In the genomic region with DNA sequence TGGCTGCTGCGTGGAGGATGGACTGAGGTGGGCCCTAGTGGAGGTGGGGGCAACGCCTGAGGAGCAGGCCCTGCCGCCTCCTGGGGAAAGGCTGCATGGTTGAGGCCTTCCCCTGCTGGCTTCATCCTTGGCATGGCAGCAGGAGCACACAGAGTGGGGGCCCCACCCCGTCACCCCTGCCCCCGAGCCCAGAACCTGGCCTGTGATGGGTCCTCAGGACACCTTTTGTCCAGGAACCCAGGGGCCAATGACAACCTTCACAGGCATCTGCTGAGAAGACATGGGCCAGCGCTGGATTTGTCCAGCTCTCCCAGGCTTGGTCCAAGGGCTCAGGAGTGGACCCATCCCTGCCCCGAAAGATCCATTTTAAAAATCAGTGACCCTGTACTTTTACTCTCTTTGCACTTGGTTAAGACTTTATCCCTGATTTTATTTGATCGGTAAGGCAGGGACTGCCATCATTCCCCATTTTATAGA, we compare ENCODE assay signal across 1 cellular context.
TF ChIP-seq lines count a peak whose summit lies in the region.

No MANE protein-coding gene starts in this region.

TF ChIP-seq in HepG2, 621 proteins besides CTCF, POLR2A, EP300 and RAD21 (continues in another document):
- TF ChIP-seq TBP (CRISPR knock-in tag; IDR thresholded peaks at IDR 0.05) (no peak; the same call in 1 of the 2 replicates), TCF7 (IDR thresholded peaks at IDR 0.05; ENCODE audit: low read depth) (no peak), ZNF768 (CRISPR knock-in tag; IDR thresholded peaks at IDR 0.05) (peak; percentile 46; the same call in 1 of the 2 replicates), SCMH1 (CRISPR knock-in tag; IDR thresholded peaks at IDR 0.05; ENCODE audit: borderline replicate concordance) (no peak), ZNF792 (CRISPR knock-in tag; IDR thresholded peaks at IDR 0.05) (no peak), FOXK1 (CRISPR knock-in tag; IDR thresholded peaks at IDR 0.05; ENCODE audit: borderline replicate concordance, low read depth) (no peak), ZBTB3 (CRISPR knock-in tag; IDR thresholded peaks at IDR 0.05; ENCODE audit: borderline replicate concordance, low read depth) (no peak), PCBP1 (IDR thresholded peaks at IDR 0.05; ENCODE audit: borderline replicate concordance, low read depth, low read length) (peak; percentile 86; the same call in 1 of the 2 replicates), WIZ (CRISPR knock-in tag; IDR thresholded peaks at IDR 0.05) (0 out of 2 replicates have a peak, but pooled peaks have one; percentile 6), SETDB1 (CRISPR knock-in tag; IDR thresholded peaks at IDR 0.05; ENCODE audit: borderline replicate concordance) (no peak), ZNF75D (CRISPR knock-in tag; IDR thresholded peaks at IDR 0.05; ENCODE audit: borderline replicate concordance) (no peak), TCF12 (IDR thresholded peaks at IDR 0.05) (no peak), TCF12 (CRISPR knock-in tag; IDR thresholded peaks at IDR 0.05) (0 out of 2 replicates have a peak, but pooled peaks have one; percentile 64), ZNF33A (CRISPR knock-in tag; IDR thresholded peaks at IDR 0.05; ENCODE audit: borderline replicate concordance) (0 out of 2 replicates have a peak, but pooled peaks have one; percentile 79), NFE2L1 (CRISPR knock-in tag; IDR thresholded peaks at IDR 0.05; ENCODE audit: borderline replicate concordance) (0 out of 2 replicates have a peak, but pooled peaks have one; percentile 10), STAG1 (CRISPR knock-in tag; IDR thresholded peaks at IDR 0.05) (no peak), ZFP36 (IDR thresholded peaks at IDR 0.05; ENCODE audit: borderline replicate concordance, low read depth, low read length, partially characterized antibody) (no peak), ZNF17 (CRISPR knock-in tag; IDR thresholded peaks at IDR 0.05) (no peak), ZNF235 (CRISPR knock-in tag; IDR thresholded peaks at IDR 0.05; ENCODE audit: borderline replicate concordance) (0 out of 2 replicates have a peak, but pooled peaks have one; percentile 84), EEA1 (CRISPR knock-in tag; IDR thresholded peaks at IDR 0.05; ENCODE audit: borderline replicate concordance) (0 out of 2 replicates have a peak, but pooled peaks have one; percentile 63), ATF1 (CRISPR knock-in tag; IDR thresholded peaks at IDR 0.05) (no peak), ZNF644 (CRISPR knock-in tag; IDR thresholded peaks at IDR 0.05; ENCODE audit: low read depth) (no peak), AHR (CRISPR knock-in tag; IDR thresholded peaks at IDR 0.05) (peak; percentile 13; the same call in 1 of the 2 replicates), PITX1 (CRISPR knock-in tag; IDR thresholded peaks at IDR 0.05) (no peak), ZNF879 (CRISPR knock-in tag; IDR thresholded peaks at IDR 0.05) (0 out of 2 replicates have a peak, but pooled peaks have one; percentile 13), TBX2 (CRISPR knock-in tag; IDR thresholded peaks at IDR 0.05; ENCODE audit: borderline replicate concordance) (no peak), ZNF232 (CRISPR knock-in tag; IDR thresholded peaks at IDR 0.05; ENCODE audit: borderline replicate concordance) (0 out of 2 replicates have a peak, but pooled peaks have one; percentile 20), RBM22 (optimal IDR thresholded peaks at IDR 0.05; ENCODE audit: low read length) (peak; percentile 46), TP53 (CRISPR knock-in tag; conservative IDR thresholded peaks at IDR 0.05) (0 out of 2 replicates have a peak, but pooled peaks have one; percentile 8), TSC22D2 (CRISPR knock-in tag; IDR thresholded peaks at IDR 0.05; ENCODE audit: borderline replicate concordance) (no peak), CHCHD3 (CRISPR knock-in tag; IDR thresholded peaks at IDR 0.05) (0 out of 2 replicates have a peak, but pooled peaks have one; percentile 28), ZFP36L1 (CRISPR knock-in tag; IDR thresholded peaks at IDR 0.05) (no peak)
- TF ChIP-seq, protein P1, sequence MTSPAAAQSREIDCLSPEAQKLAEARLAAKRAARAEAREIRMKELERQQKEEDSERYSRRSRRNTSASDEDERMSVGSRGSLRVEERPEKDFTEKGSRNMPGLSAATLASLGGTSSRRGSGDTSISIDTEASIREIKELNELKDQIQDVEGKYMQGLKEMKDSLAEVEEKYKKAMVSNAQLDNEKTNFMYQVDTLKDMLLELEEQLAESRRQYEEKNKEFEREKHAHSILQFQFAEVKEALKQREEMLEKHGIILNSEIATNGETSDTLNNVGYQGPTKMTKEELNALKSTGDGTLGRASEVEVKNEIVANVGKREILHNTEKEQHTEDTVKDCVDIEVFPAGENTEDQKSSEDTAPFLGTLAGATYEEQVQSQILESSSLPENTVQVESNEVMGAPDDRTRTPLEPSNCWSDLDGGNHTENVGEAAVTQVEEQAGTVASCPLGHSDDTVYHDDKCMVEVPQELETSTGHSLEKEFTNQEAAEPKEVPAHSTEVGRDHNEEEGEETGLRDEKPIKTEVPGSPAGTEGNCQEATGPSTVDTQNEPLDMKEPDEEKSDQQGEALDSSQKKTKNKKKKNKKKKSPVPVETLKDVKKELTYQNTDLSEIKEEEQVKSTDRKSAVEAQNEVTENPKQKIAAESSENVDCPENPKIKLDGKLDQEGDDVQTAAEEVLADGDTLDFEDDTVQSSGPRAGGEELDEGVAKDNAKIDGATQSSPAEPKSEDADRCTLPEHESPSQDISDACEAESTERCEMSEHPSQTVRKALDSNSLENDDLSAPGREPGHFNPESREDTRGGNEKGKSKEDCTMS (CRISPR knock-in tag; conservative IDR thresholded peaks at IDR 0.05), result no peak
- TF ChIP-seq, protein P2, sequence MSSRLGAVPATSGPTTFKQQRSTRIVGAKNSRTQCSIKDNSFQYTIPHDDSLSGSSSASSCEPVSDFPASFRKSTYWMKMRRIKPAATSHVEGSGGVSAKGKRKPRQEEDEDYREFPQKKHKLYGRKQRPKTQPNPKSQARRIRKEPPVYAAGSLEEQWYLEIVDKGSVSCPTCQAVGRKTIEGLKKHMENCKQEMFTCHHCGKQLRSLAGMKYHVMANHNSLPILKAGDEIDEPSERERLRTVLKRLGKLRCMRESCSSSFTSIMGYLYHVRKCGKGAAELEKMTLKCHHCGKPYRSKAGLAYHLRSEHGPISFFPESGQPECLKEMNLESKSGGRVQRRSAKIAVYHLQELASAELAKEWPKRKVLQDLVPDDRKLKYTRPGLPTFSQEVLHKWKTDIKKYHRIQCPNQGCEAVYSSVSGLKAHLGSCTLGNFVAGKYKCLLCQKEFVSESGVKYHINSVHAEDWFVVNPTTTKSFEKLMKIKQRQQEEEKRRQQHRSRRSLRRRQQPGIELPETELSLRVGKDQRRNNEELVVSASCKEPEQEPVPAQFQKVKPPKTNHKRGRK (CRISPR knock-in tag; IDR thresholded peaks at IDR 0.05), result peak; percentile 70; the same call in 1 of the 2 replicates
- TF ChIP-seq, protein P3, sequence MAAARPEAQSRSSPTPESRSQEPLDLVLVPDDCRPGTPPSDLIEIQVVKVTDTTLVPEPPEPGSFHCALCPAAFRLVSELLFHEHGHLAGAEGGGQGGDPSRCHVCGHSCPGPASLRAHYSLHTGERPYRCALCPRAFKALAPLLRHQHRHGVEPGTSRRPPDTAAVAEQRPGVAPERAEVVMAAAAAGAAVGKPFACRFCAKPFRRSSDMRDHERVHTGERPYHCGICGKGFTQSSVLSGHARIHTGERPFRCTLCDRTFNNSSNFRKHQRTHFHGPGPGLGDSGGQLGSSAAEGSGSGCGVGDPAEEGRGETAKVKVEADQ (CRISPR knock-in tag; IDR thresholded peaks at IDR 0.05; ENCODE audit: borderline replicate concordance), result no peak
- TF ChIP-seq, protein P4, sequence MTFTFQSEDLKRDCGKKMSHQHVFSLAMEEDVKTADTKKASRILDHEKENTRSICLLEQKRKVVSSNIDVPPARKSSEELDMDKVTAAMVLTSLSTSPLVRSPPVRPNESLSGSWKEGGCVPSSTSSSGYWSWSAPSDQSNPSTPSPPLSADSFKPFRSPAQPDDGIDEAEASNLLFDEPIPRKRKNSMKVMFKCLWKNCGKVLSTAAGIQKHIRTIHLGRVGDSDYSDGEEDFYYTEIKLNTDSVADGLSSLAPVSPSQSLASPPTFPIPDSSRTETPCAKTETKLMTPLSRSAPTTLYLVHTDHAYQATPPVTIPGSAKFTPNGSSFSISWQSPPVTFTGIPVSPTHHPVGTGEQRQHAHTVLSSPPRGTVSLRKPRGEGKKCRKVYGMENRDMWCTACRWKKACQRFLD (CRISPR knock-in tag; IDR thresholded peaks at IDR 0.05; ENCODE audit: borderline replicate concordance), result peak; percentile 89; the same call in 1 of the 2 replicates
- TF ChIP-seq, protein P5, sequence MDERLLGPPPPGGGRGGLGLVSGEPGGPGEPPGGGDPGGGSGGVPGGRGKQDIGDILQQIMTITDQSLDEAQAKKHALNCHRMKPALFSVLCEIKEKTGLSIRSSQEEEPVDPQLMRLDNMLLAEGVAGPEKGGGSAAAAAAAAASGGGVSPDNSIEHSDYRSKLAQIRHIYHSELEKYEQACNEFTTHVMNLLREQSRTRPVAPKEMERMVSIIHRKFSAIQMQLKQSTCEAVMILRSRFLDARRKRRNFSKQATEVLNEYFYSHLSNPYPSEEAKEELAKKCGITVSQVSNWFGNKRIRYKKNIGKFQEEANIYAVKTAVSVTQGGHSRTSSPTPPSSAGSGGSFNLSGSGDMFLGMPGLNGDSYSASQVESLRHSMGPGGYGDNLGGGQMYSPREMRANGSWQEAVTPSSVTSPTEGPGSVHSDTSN (CRISPR knock-in tag; IDR thresholded peaks at IDR 0.05), result 0 out of 2 replicates have a peak, but pooled peaks have one; percentile 5
- TF ChIP-seq, protein P6, sequence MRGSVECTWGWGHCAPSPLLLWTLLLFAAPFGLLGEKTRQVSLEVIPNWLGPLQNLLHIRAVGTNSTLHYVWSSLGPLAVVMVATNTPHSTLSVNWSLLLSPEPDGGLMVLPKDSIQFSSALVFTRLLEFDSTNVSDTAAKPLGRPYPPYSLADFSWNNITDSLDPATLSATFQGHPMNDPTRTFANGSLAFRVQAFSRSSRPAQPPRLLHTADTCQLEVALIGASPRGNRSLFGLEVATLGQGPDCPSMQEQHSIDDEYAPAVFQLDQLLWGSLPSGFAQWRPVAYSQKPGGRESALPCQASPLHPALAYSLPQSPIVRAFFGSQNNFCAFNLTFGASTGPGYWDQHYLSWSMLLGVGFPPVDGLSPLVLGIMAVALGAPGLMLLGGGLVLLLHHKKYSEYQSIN (CRISPR knock-in tag; IDR thresholded peaks at IDR 0.05; ENCODE audit: borderline replicate concordance), result no peak
- TF ChIP-seq, protein P7, sequence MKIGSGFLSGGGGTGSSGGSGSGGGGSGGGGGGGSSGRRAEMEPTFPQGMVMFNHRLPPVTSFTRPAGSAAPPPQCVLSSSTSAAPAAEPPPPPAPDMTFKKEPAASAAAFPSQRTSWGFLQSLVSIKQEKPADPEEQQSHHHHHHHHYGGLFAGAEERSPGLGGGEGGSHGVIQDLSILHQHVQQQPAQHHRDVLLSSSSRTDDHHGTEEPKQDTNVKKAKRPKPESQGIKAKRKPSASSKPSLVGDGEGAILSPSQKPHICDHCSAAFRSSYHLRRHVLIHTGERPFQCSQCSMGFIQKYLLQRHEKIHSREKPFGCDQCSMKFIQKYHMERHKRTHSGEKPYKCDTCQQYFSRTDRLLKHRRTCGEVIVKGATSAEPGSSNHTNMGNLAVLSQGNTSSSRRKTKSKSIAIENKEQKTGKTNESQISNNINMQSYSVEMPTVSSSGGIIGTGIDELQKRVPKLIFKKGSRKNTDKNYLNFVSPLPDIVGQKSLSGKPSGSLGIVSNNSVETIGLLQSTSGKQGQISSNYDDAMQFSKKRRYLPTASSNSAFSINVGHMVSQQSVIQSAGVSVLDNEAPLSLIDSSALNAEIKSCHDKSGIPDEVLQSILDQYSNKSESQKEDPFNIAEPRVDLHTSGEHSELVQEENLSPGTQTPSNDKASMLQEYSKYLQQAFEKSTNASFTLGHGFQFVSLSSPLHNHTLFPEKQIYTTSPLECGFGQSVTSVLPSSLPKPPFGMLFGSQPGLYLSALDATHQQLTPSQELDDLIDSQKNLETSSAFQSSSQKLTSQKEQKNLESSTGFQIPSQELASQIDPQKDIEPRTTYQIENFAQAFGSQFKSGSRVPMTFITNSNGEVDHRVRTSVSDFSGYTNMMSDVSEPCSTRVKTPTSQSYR (CRISPR knock-in tag; IDR thresholded peaks at IDR 0.05; ENCODE audit: borderline replicate concordance), result no peak
- TF ChIP-seq, protein P8, sequence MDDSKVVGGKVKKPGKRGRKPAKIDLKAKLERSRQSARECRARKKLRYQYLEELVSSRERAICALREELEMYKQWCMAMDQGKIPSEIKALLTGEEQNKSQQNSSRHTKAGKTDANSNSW (CRISPR knock-in tag; IDR thresholded peaks at IDR 0.05; ENCODE audit: borderline replicate concordance), result no peak
- TF ChIP-seq, protein P9, sequence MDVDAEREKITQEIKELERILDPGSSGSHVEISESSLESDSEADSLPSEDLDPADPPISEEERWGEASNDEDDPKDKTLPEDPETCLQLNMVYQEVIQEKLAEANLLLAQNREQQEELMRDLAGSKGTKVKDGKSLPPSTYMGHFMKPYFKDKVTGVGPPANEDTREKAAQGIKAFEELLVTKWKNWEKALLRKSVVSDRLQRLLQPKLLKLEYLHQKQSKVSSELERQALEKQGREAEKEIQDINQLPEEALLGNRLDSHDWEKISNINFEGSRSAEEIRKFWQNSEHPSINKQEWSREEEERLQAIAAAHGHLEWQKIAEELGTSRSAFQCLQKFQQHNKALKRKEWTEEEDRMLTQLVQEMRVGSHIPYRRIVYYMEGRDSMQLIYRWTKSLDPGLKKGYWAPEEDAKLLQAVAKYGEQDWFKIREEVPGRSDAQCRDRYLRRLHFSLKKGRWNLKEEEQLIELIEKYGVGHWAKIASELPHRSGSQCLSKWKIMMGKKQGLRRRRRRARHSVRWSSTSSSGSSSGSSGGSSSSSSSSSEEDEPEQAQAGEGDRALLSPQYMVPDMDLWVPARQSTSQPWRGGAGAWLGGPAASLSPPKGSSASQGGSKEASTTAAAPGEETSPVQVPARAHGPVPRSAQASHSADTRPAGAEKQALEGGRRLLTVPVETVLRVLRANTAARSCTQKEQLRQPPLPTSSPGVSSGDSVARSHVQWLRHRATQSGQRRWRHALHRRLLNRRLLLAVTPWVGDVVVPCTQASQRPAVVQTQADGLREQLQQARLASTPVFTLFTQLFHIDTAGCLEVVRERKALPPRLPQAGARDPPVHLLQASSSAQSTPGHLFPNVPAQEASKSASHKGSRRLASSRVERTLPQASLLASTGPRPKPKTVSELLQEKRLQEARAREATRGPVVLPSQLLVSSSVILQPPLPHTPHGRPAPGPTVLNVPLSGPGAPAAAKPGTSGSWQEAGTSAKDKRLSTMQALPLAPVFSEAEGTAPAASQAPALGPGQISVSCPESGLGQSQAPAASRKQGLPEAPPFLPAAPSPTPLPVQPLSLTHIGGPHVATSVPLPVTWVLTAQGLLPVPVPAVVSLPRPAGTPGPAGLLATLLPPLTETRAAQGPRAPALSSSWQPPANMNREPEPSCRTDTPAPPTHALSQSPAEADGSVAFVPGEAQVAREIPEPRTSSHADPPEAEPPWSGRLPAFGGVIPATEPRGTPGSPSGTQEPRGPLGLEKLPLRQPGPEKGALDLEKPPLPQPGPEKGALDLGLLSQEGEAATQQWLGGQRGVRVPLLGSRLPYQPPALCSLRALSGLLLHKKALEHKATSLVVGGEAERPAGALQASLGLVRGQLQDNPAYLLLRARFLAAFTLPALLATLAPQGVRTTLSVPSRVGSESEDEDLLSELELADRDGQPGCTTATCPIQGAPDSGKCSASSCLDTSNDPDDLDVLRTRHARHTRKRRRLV (CRISPR knock-in tag; IDR thresholded peaks at IDR 0.05), result 0 out of 2 replicates have a peak, but pooled peaks have one; percentile 64
